Comparison of ENCODE assay signal across 1 cellular context in genomic region chr20:13838664-13839063, GRCh38.
TF ChIP-seq lines count a peak whose summit lies in the region.

No MANE protein-coding gene starts in this region.

TF ChIP-seq in GM23338, 12 proteins besides CTCF, POLR2A, EP300 and RAD21 (continued from another document):
- TF ChIP-seq ZNF462 (CRISPR knock-in tag; IDR thresholded peaks at IDR 0.05) (no peak), STAT1 (IDR thresholded peaks at IDR 0.05; ENCODE audit: unreplicated experiment) (no peak), ETS1 (IDR thresholded peaks at IDR 0.05) (no peak), JUNB (IDR thresholded peaks at IDR 0.05; ENCODE audit: unreplicated experiment) (no peak), POLR2AphosphoS5 (IDR thresholded peaks at IDR 0.05; ENCODE audit: low read depth) (no peak), ZNF331 (CRISPR knock-in tag; IDR thresholded peaks at IDR 0.05; ENCODE audit: low read depth) (no peak), REST (IDR thresholded peaks at IDR 0.05; ENCODE audit: unreplicated experiment) (no peak), EZH2 (IDR thresholded peaks at IDR 0.05; ENCODE audit: low read depth, unreplicated experiment) (no peak), NANOG (IDR thresholded peaks at IDR 0.05; ENCODE audit: borderline replicate concordance) (no peak), CREB1 (CRISPR knock-in tag; IDR thresholded peaks at IDR 0.05; ENCODE audit: low read depth) (no peak)
